ENCODE assay signal across 6 cellular contexts in genomic region chr19:49473501-49473867, GRCh38. TPM values are rescaled to one million over a fixed set of nuclear protein-coding genes. Genes with fewer than 3 reads are reported as not detected.
A peak's percentile ranks its signal among the peaks of the same experiment; 100 is the strongest.
DNase-seq lines count a peak whose midpoint lies in the region; ATAC-seq, FAIRE-seq and TF ChIP-seq lines count a peak whose summit lies in the region.
"Not testable (repeated sequence)": the region's sequence is repeated elsewhere in the genome, so short reads cannot be mapped to it uniquely, and the experiment has no call there.

No MANE protein-coding gene starts in this region.

- not testable (repeated sequence) for TF ChIP-seq CTCF in GM12865 (IDR thresholded peaks at IDR 0.05; ENCODE audit: insufficient read depth, low read depth, low read length, missing control alignments); GM12878 (IDR thresholded peaks at IDR 0.05 in 2 of 3, conservative IDR thresholded peaks at IDR 0.05 in 1 of 3; ENCODE audit: control insufficient read depth in 2 of 3, extremely low read depth in 1 of 3, insufficient read depth in 1 of 3, low read depth in 3 of 3, low read length in 3 of 3); heart right ventricle (IDR thresholded peaks at IDR 0.05); transverse colon (IDR thresholded peaks at IDR 0.05)

- TF ChIP-seq POLR2A in GM12878 (IDR thresholded peaks at IDR 0.05; ENCODE audit: low read depth, low read length); transverse colon (IDR thresholded peaks at IDR 0.05): not testable (repeated sequence)

- peak overlapping the region; percentile 60 for H2AK5ac ChIP-seq in neuronal stem cell (ENCODE audit: low read depth, low read length)

- not testable (repeated sequence) for H2BK120ac ChIP-seq in neuronal stem cell (ENCODE audit: low read depth, low read length)

- not testable (repeated sequence) for H4K91ac ChIP-seq in neuronal stem cell (ENCODE audit: low read depth, low read length, poor library complexity)

- H3K27me3 Mint-ChIP-seq in T-helper 1 cell treated with Interleukin-12 subunit alpha and Interleukin-12 subunit beta and Interleukin-4 antibody, amounts not matched to agents 30 μg/mL and 1 μg/mL, for 36 hours (ENCODE audit: low read depth), result not testable (repeated sequence)

- not testable (repeated sequence) for H3K4ac ChIP-seq in neuronal stem cell (ENCODE audit: low read length)

- H3K18ac ChIP-seq in neuronal stem cell (ENCODE audit: low read length), result peak overlapping the region; percentile 73

- BruUV-seq in GM12878 (replicated peaks; lab: Mats Ljungman, UMichigan), result not testable (repeated sequence)

- peak overlapping the region; percentile 95 for H3K27ac Mint-ChIP-seq in T-helper 1 cell treated with Interleukin-12 subunit alpha and Interleukin-12 subunit beta and Interleukin-4 antibody, amounts not matched to agents 30 μg/mL and 1 μg/mL, for 36 hours

- WGBS in GM12878 (ENCODE audit: insufficient coverage, insufficient replicate concordance, low lambda C conversion rate, missing lambda C conversion rate), result 60% methylated on average over 9 of the region's 9 CpGs
- WGBS in heart right ventricle, 2 donors, result 70 to 76% methylated on average over 9 of the region's 9 CpGs
- no CpG with 5 or more reads among the region's 9 CpGs for WGBS in neuronal stem cell (ENCODE audit: extremely low coverage in 2 of 2, insufficient read length in 2 of 2, insufficient replicate concordance in 1 of 2), 2 donors
- WGBS in transverse colon (ENCODE audit: low coverage in 1 of 2), 2 donors, result 0 to 70% methylated on average over 1 to 9 of the region's 9 CpGs

- not testable (repeated sequence) for TF ChIP-seq RAD21 in GM12878 (IDR thresholded peaks at IDR 0.05; ENCODE audit: insufficient read depth, low read depth, low read length)

- H3K4me1 Mint-ChIP-seq in T-helper 1 cell treated with Interleukin-12 subunit alpha and Interleukin-12 subunit beta and Interleukin-4 antibody, amounts not matched to agents 30 μg/mL and 1 μg/mL, for 36 hours (ENCODE audit: low read depth), result peaks cover 45% of the 10 kb centered on the region

- peak overlapping the region; percentile 67 for H3K4me3 ChIP-seq in GM12865 (ENCODE audit: low read depth, low read length)
- H3K4me3 ChIP-seq in GM12878, result peak overlapping the region; percentile 82; the same call in 1 of the 2 replicates
- H3K4me3 ChIP-seq in heart right ventricle, result peak overlapping the region in 9 of 10 donors; percentile 46 to 79 (median 69)
- H3K4me3 ChIP-seq in neuronal stem cell (ENCODE audit: low read length in 2 of 2), result not testable (repeated sequence)
- peak overlapping the region in 3 of 4 donors; percentile 68 to 81 (median 74) for H3K4me3 ChIP-seq in transverse colon

- DNase-seq in GM12865 (ENCODE audit: low read depth); GM12878 (ENCODE audit: low read depth, low spot score); heart right ventricle; neuronal stem cell (ENCODE audit: low spot score); transverse colon: not testable (repeated sequence)

- peak overlapping the region; percentile 61; the same call in 1 of the 2 replicates for H3K9ac ChIP-seq in GM12878 (ENCODE audit: control insufficient read depth, insufficient read depth, low read length)
- not testable (repeated sequence) for H3K9ac ChIP-seq in neuronal stem cell (ENCODE audit: low read depth, low read length, poor library complexity)

- peak overlapping the region; percentile 98 for H3K4me2 ChIP-seq in GM12878 (ENCODE audit: control insufficient read depth, insufficient read depth)
- H3K4me2 ChIP-seq in neuronal stem cell (ENCODE audit: insufficient read depth, low read length, poor library complexity, severe bottlenecking), result not testable (repeated sequence)

- POLR2A ChIA-PET in GM12878 (lab: Charles Lee), result interaction anchor here (0.6 to 6.2 kb wide), 3 partner anchors 21 to 209 kb away, joined by 3 to 81 read pairs (median 3); partner anchors contain the start of genes ALDH16A1 and PIH1D1

- not testable (repeated sequence) for H3K14ac ChIP-seq in neuronal stem cell (ENCODE audit: low read length)

- peaks cover 18% of the 10 kb centered on the region for H3K36me3 Mint-ChIP-seq in T-helper 1 cell treated with Interleukin-12 subunit alpha and Interleukin-12 subunit beta and Interleukin-4 antibody, amounts not matched to agents 30 μg/mL and 1 μg/mL, for 36 hours (ENCODE audit: low read depth)

- not testable (repeated sequence) for H3K27me3 ChIP-seq in GM12878 (replicated peaks in 1 of 2; ENCODE audit: control insufficient read depth in 2 of 2, insufficient read depth in 2 of 2, low read length in 1 of 2); heart right ventricle; neuronal stem cell (ENCODE audit: control insufficient read depth in 3 of 3, insufficient read depth in 3 of 3, low read depth in 1 of 3, low read length in 3 of 3); transverse colon

- SMC1A ChIA-PET in GM12878 (lab: Charles Lee; ENCODE audit: uncharacterized antibody, unreplicated experiment), result interaction anchor here (0.8 to 2.2 kb wide), 11 partner anchors 10 to 205 kb away, joined by 3 to 12 read pairs (median 3); partner anchors contain the start of genes PIH1D1 and RPS11

- H2BK5ac ChIP-seq in neuronal stem cell (ENCODE audit: low read length), result not testable (repeated sequence)

- H4K8ac ChIP-seq in neuronal stem cell (ENCODE audit: low read depth, low read length), result not testable (repeated sequence)

- intact Hi-C loops in GM12878 (cut with micrococcal nuclease; ENCODE audit: unreplicated experiment) (loop anchor here (2.0 to 5.0 kb wide), 2 partner anchors 73 to 141 kb away; no protein-coding TSS in a partner anchor), transverse colon (cut with DNase I; ENCODE audit: low total_unique reads) (loop anchor here (10.0 kb wide), 1 partner anchor 211 kb away; the partner anchor contains the start of gene ADM5)
- intact Hi-C loops in heart right ventricle (cut with DNase I), result not testable (repeated sequence)

- H4K20me1 ChIP-seq in GM12878 (ENCODE audit: control insufficient read depth, insufficient read depth), result not testable (repeated sequence)

- H3K79me2 ChIP-seq in GM12878 (ENCODE audit: control insufficient read depth, insufficient read depth, low read length), result not testable (repeated sequence)

- H3K36me3 ChIP-seq in GM12878 (ENCODE audit: control insufficient read depth in 2 of 2, insufficient read depth in 2 of 2, low read length in 1 of 2); transverse colon: not testable (repeated sequence)
- H3K36me3 ChIP-seq in heart right ventricle (peaks cover 0 to 19% (median 0%) of the 10 kb centered on the region in 9 donors), neuronal stem cell (replicated peaks in 1 of 2; ENCODE audit: control insufficient read depth in 2 of 2, insufficient read depth in 2 of 2, low read length in 2 of 2) (peaks cover 6 to 19% of the 10 kb centered on the region in 2 donors)

- not testable (repeated sequence) for TF ChIP-seq EP300 in GM12878 (IDR thresholded peaks at IDR 0.05; ENCODE audit: borderline replicate concordance in 1 of 2, control insufficient read depth in 1 of 2, low read depth in 2 of 2, low read length in 2 of 2); transverse colon (IDR thresholded peaks at IDR 0.05; ENCODE audit: low read depth)

- H3K23ac ChIP-seq in neuronal stem cell (ENCODE audit: low read depth, low read length, poor library complexity), result not testable (repeated sequence)

- ATAC-seq in GM12878, heart right ventricle: not testable (repeated sequence)

- RAD21 ChIA-PET in GM12878 (lab: Charles Lee; ENCODE audit: unreplicated experiment), result interaction anchor here (0.8 to 6.0 kb wide), 9 partner anchors 13 to 247 kb away, joined by 3 to 90 read pairs (median 5); partner anchors contain the start of genes ALDH16A1, PIH1D1 and RPL13A

- H2AFZ ChIP-seq in GM12878 (ENCODE audit: control insufficient read depth, low read depth, low read length), result peak overlapping the region; percentile 92
- not testable (repeated sequence) for H2AFZ ChIP-seq in neuronal stem cell (ENCODE audit: low read length)

- H2BK12ac ChIP-seq in neuronal stem cell (ENCODE audit: low read length), result not testable (repeated sequence)

- peak overlapping the region; percentile 30 for H2BK15ac ChIP-seq in neuronal stem cell (ENCODE audit: low read length)

- in situ Hi-C loops in GM12878 (cut with MboI); transverse colon (cut with MboI; ENCODE audit: low pct_ligation_motif_present in 1 of 4, low pct_unique_long_range_greater_than_20kb in 1 of 4, low sequenced_read_pairs in 3 of 4): not testable (repeated sequence)

- CTCF ChIA-PET in GM12878 (lab: Yijun Ruan, JAX), result interaction anchor here (0.6 to 5.9 kb wide), 39 partner anchors 10 to 375 kb away, joined by 3 to 68 read pairs (median 4); partner anchors contain the start of genes ALDH16A1, CD37, NOSIP and PIH1D1

- H3K27ac ChIP-seq in GM12878 (ENCODE audit: control insufficient read depth, insufficient read depth) (peak overlapping the region; percentile 66), heart right ventricle (peak overlapping the region; percentile 66 to 93 (median 92)), transverse colon (peak overlapping the region; percentile 83 to 89 (median 86))
- not testable (repeated sequence) for H3K27ac ChIP-seq in neuronal stem cell (replicated peaks; ENCODE audit: low read length)

- peaks cover 38% of the 10 kb centered on the region for H3K4me1 ChIP-seq in GM12878 (ENCODE audit: control insufficient read depth, insufficient read depth, low read length)
- peaks cover 6 to 45% (median 31%) of the 10 kb centered on the region in 9 donors for H3K4me1 ChIP-seq in heart right ventricle
- peaks cover 4 to 12% of the 10 kb centered on the region in 2 donors for H3K4me1 ChIP-seq in neuronal stem cell (ENCODE audit: control insufficient read depth in 2 of 2, insufficient read depth in 1 of 2, low read depth in 1 of 2, low read length in 2 of 2)
- H3K4me1 ChIP-seq in transverse colon, result peaks cover 8 to 35% (median 13%) of the 10 kb centered on the region in 4 donors

- not testable (repeated sequence) for H3K79me1 ChIP-seq in neuronal stem cell (ENCODE audit: low read depth, low read length)

- not testable (repeated sequence) for H3K9me3 ChIP-seq in GM12878 (replicated peaks; ENCODE audit: control insufficient read depth, insufficient read depth, low read length); heart right ventricle; neuronal stem cell (replicated peaks in 1 of 2; ENCODE audit: control insufficient read depth in 2 of 2, insufficient read depth in 1 of 2, low read depth in 1 of 2, low read length in 2 of 2); transverse colon

- not testable (repeated sequence) for H3K9me3 Mint-ChIP-seq in T-helper 1 cell treated with Interleukin-12 subunit alpha and Interleukin-12 subunit beta and Interleukin-4 antibody, amounts not matched to agents 30 μg/mL and 1 μg/mL, for 36 hours

- peak overlapping the region; percentile 99 for H3K4me3 Mint-ChIP-seq in T-helper 1 cell treated with Interleukin-12 subunit alpha and Interleukin-12 subunit beta and Interleukin-4 antibody, amounts not matched to agents 30 μg/mL and 1 μg/mL, for 36 hours

- not testable (repeated sequence) for FAIRE-seq in GM12878 (lab: Jason Lieb, UNC)

RNA-seq across cellular contexts. Expression of gene FLT3LG, which starts 0.5 kb away (rescaled TPM):
- 1.4 and 4.0 TPM in 2 replicates for total RNA-seq in GM12878 (2013; cell fraction: nucleolus; rRNA removed)
- 3.7 and 4.1 TPM in 2 replicates for total RNA-seq in GM12878 (2014; rRNA removed)
- total RNA-seq in GM12878 (2014; rRNA removed; fragmentation: Illumina TruSeq; extraction: Trizol), result 3.9 and 4.6 TPM in 2 replicates
- 9.5 and 10.3 TPM in 2 replicates for total RNA-seq in GM12878 (2021)
- 3.2 TPM for polyA plus RNA-seq in GM12878 (2011; ENCODE audit: low read depth)
- 1.3 and 3.0 TPM in 2 replicates for polyA plus RNA-seq in GM12878 (2011; rRNA removed)
- polyA plus RNA-seq in GM12878 (2011; cell fraction: cytosol; rRNA removed), result 3.7 and 5.9 TPM in 2 replicates
- 10.9 and 11.9 TPM in 2 replicates for polyA plus RNA-seq in GM12878 (2011; cell fraction: nucleus; rRNA removed)
- 7.2 and 8.7 TPM in 2 replicates for polyA plus RNA-seq in GM12878 (2012)
- 0.51 and 2.8 TPM in 2 replicates for polyA plus RNA-seq in GM12878 (2014; fragmentation: Illumina TruSeq; extraction: Trizol)
- polyA plus RNA-seq in GM12878 (2014; fragmentation: Nextera tagmentation; extraction: Ambion mirVana), result 1 to 10 TPM in 1 of 2 experiments, under 1 TPM in 1; 0.68 to 1.6 TPM
- 11.9 and 13.9 TPM in 2 replicates for polyA plus RNA-seq in GM12878 (2014; rRNA removed)
- 10 to 100 TPM; 10.1 to 13.1 TPM for polyA plus RNA-seq in GM12878 (2016; fragmentation: Nextera tagmentation; extraction: Ambion mirVana)
- 1.3 TPM in 1 of 2 replicates, not detected in the other for polyA minus RNA-seq in GM12878 (2011; rRNA and poly(A)+ RNA removed)
- 1.6 and 4.5 TPM in 2 replicates for polyA minus RNA-seq in GM12878 (2011; cell fraction: cytosol; rRNA and poly(A)+ RNA removed)
- polyA minus RNA-seq in GM12878 (2011; cell fraction: nucleus; rRNA and poly(A)+ RNA removed), result 1.3 and 3.2 TPM in 2 replicates
- total RNA-seq in heart right ventricle, result 10 to 100 TPM in 1 of 10 donors, 1 to 10 TPM in 9; 1.6 to 14.8 (median 3.1) TPM
- polyA plus RNA-seq in heart right ventricle, result 10 to 100 TPM in 1 of 2 donors, 1 to 10 TPM in 1; 4.2 to 14.0 TPM
- polyA plus RNA-seq in neuronal stem cell (2013, experiment 1 of 2), result 2.0 TPM
- polyA plus RNA-seq in neuronal stem cell (2013, experiment 2 of 2), result 2.1 TPM
- total RNA-seq in transverse colon, result 1 to 10 TPM in 2 of 4 donors, under 1 TPM in 1, not detected in 1; 1.00 to 4.0 (median 3.2) TPM

RNA-seq across cellular contexts. Expression of gene RPL13A, which starts 13.9 kb away (rescaled TPM):
- 421 and 437 TPM in 2 replicates for total RNA-seq in GM12878 (2013; cell fraction: nucleolus; rRNA removed)
- 6,558 and 7,287 TPM in 2 replicates for total RNA-seq in GM12878 (2014; rRNA removed)
- total RNA-seq in GM12878 (2014; rRNA removed; fragmentation: Illumina TruSeq; extraction: Trizol), result 3,471 and 3,692 TPM in 2 replicates
- total RNA-seq in GM12878 (2021), result 5,103 and 5,273 TPM in 2 replicates
- polyA plus RNA-seq in GM12878 (2011; ENCODE audit: low read depth), result 1,623 TPM
- polyA plus RNA-seq in GM12878 (2011; rRNA removed), result 2,172 and 3,936 TPM in 2 replicates
- 3,618 and 5,003 TPM in 2 replicates for polyA plus RNA-seq in GM12878 (2011; cell fraction: cytosol; rRNA removed)
- polyA plus RNA-seq in GM12878 (2011; cell fraction: nucleus; rRNA removed), result 2,479 and 2,850 TPM in 2 replicates
- 5,924 and 8,191 TPM in 2 replicates for polyA plus RNA-seq in GM12878 (2012)
- 1,413 and 3,666 TPM in 2 replicates for polyA plus RNA-seq in GM12878 (2014; fragmentation: Illumina TruSeq; extraction: Trizol)
- 1,000 to 10,000 TPM; 4,595 to 5,196 TPM for polyA plus RNA-seq in GM12878 (2014; fragmentation: Nextera tagmentation; extraction: Ambion mirVana)
- 7,317 and 8,961 TPM in 2 replicates for polyA plus RNA-seq in GM12878 (2014; rRNA removed)
- polyA plus RNA-seq in GM12878 (2016; fragmentation: Nextera tagmentation; extraction: Ambion mirVana), result 1,000 to 10,000 TPM; 1,426 to 1,490 TPM
- 683 and 1,722 TPM in 2 replicates for polyA minus RNA-seq in GM12878 (2011; rRNA and poly(A)+ RNA removed)
- 792 and 811 TPM in 2 replicates for polyA minus RNA-seq in GM12878 (2011; cell fraction: cytosol; rRNA and poly(A)+ RNA removed)
- polyA minus RNA-seq in GM12878 (2011; cell fraction: nucleus; rRNA and poly(A)+ RNA removed), result 1,676 and 2,148 TPM in 2 replicates
- 1,000 to 10,000 TPM; 1,171 to 1,844 (median 1,328) TPM for total RNA-seq in heart right ventricle
- 1,000 to 10,000 TPM; 1,376 to 2,740 TPM for polyA plus RNA-seq in heart right ventricle
- polyA plus RNA-seq in neuronal stem cell (2013, experiment 1 of 2), result 6,856 TPM
- 6,819 TPM for polyA plus RNA-seq in neuronal stem cell (2013, experiment 2 of 2)
- total RNA-seq in transverse colon, result 1,000 to 10,000 TPM; 1,219 to 2,956 (median 2,884) TPM

RNA-seq across cellular contexts. Expression of gene ALDH16A1, which starts 20.5 kb away (rescaled TPM):
- 4.5 and 6.6 TPM in 2 replicates for total RNA-seq in GM12878 (2013; cell fraction: nucleolus; rRNA removed)
- 31.9 and 46.3 TPM in 2 replicates for total RNA-seq in GM12878 (2014; rRNA removed)
- 8.7 and 9.5 TPM in 2 replicates for total RNA-seq in GM12878 (2014; rRNA removed; fragmentation: Illumina TruSeq; extraction: Trizol)
- total RNA-seq in GM12878 (2021), result 43.6 and 49.3 TPM in 2 replicates
- polyA plus RNA-seq in GM12878 (2011; ENCODE audit: low read depth), result 3.7 TPM
- polyA plus RNA-seq in GM12878 (2011; rRNA removed), result 3.1 and 6.4 TPM in 2 replicates
- 15.2 and 32.2 TPM in 2 replicates for polyA plus RNA-seq in GM12878 (2011; cell fraction: cytosol; rRNA removed)
- 43.0 and 85.9 TPM in 2 replicates for polyA plus RNA-seq in GM12878 (2011; cell fraction: nucleus; rRNA removed)
- polyA plus RNA-seq in GM12878 (2012), result 17.2 and 17.4 TPM in 2 replicates
- polyA plus RNA-seq in GM12878 (2014; fragmentation: Illumina TruSeq; extraction: Trizol), result 0.43 and 1.7 TPM in 2 replicates
- polyA plus RNA-seq in GM12878 (2014; fragmentation: Nextera tagmentation; extraction: Ambion mirVana), result 1 to 10 TPM; 4.5 to 6.2 TPM
- polyA plus RNA-seq in GM12878 (2014; rRNA removed), result 31.0 and 41.4 TPM in 2 replicates
- polyA plus RNA-seq in GM12878 (2016; fragmentation: Nextera tagmentation; extraction: Ambion mirVana), result 10 to 100 TPM; 26.8 to 40.0 TPM
- 9.9 and 22.0 TPM in 2 replicates for polyA minus RNA-seq in GM12878 (2011; rRNA and poly(A)+ RNA removed)
- polyA minus RNA-seq in GM12878 (2011; cell fraction: cytosol; rRNA and poly(A)+ RNA removed), result 14.5 and 17.4 TPM in 2 replicates
- 4.1 and 11.7 TPM in 2 replicates for polyA minus RNA-seq in GM12878 (2011; cell fraction: nucleus; rRNA and poly(A)+ RNA removed)
- 10 to 100 TPM in 3 of 10 donors, 1 to 10 TPM in 7; 4.4 to 14.9 (median 7.4) TPM for total RNA-seq in heart right ventricle
- 10 to 100 TPM; 17.8 to 19.9 TPM for polyA plus RNA-seq in heart right ventricle
- 10.8 TPM for polyA plus RNA-seq in neuronal stem cell (2013, experiment 1 of 2)
- 11.4 TPM for polyA plus RNA-seq in neuronal stem cell (2013, experiment 2 of 2)
- total RNA-seq in transverse colon, result 100 to 1,000 TPM in 1 of 4 donors, 10 to 100 TPM in 3; 24.3 to 465 (median 43.1) TPM

RNA-seq across cellular contexts. Expression of gene PIH1D1, which starts 21.9 kb away (rescaled TPM):
- 88.2 and 95.3 TPM in 2 replicates for total RNA-seq in GM12878 (2013; cell fraction: nucleolus; rRNA removed)
- total RNA-seq in GM12878 (2014; rRNA removed), result 130 and 137 TPM in 2 replicates
- total RNA-seq in GM12878 (2014; rRNA removed; fragmentation: Illumina TruSeq; extraction: Trizol), result 83.8 and 84.3 TPM in 2 replicates
- 112 and 117 TPM in 2 replicates for total RNA-seq in GM12878 (2021)
- polyA plus RNA-seq in GM12878 (2011; ENCODE audit: low read depth), result 102 TPM
- polyA plus RNA-seq in GM12878 (2011; rRNA removed), result 84.6 and 95.3 TPM in 2 replicates
- polyA plus RNA-seq in GM12878 (2011; cell fraction: cytosol; rRNA removed), result 120 and 130 TPM in 2 replicates
- 210 and 249 TPM in 2 replicates for polyA plus RNA-seq in GM12878 (2011; cell fraction: nucleus; rRNA removed)
- polyA plus RNA-seq in GM12878 (2012), result 95.7 and 98.1 TPM in 2 replicates
- 40.6 and 73.6 TPM in 2 replicates for polyA plus RNA-seq in GM12878 (2014; fragmentation: Illumina TruSeq; extraction: Trizol)
- 10 to 100 TPM; 16.1 to 39.9 TPM for polyA plus RNA-seq in GM12878 (2014; fragmentation: Nextera tagmentation; extraction: Ambion mirVana)
- 122 and 123 TPM in 2 replicates for polyA plus RNA-seq in GM12878 (2014; rRNA removed)
- polyA plus RNA-seq in GM12878 (2016; fragmentation: Nextera tagmentation; extraction: Ambion mirVana), result 100 to 1,000 TPM; 141 to 153 TPM
- 67.4 and 81.0 TPM in 2 replicates for polyA minus RNA-seq in GM12878 (2011; rRNA and poly(A)+ RNA removed)
- polyA minus RNA-seq in GM12878 (2011; cell fraction: cytosol; rRNA and poly(A)+ RNA removed), result 32.1 and 32.7 TPM in 2 replicates
- polyA minus RNA-seq in GM12878 (2011; cell fraction: nucleus; rRNA and poly(A)+ RNA removed), result 29.9 and 44.2 TPM in 2 replicates
- 10 to 100 TPM; 15.7 to 42.1 (median 25.7) TPM for total RNA-seq in heart right ventricle
- 10 to 100 TPM; 32.5 to 60.0 TPM for polyA plus RNA-seq in heart right ventricle
- 94.4 TPM for polyA plus RNA-seq in neuronal stem cell (2013, experiment 1 of 2)
- 94.2 TPM for polyA plus RNA-seq in neuronal stem cell (2013, experiment 2 of 2)
- total RNA-seq in transverse colon, result 100 to 1,000 TPM in 1 of 4 donors, 10 to 100 TPM in 3; 52.7 to 105 (median 90.4) TPM

RNA-seq across cellular contexts. Expression of gene RPS11, which starts 22.8 kb away (rescaled TPM):
- total RNA-seq in GM12878 (2013; cell fraction: nucleolus; rRNA removed), result 652 and 681 TPM in 2 replicates
- total RNA-seq in GM12878 (2014; rRNA removed) (4,375 and 4,445 TPM in 2 replicates), GM12878 (2014; rRNA removed; fragmentation: Illumina TruSeq; extraction: Trizol) (5,436 and 5,566 TPM in 2 replicates), GM12878 (2021) (2,768 and 2,873 TPM in 2 replicates), heart right ventricle (1,000 to 10,000 TPM in 4 of 10 donors, 100 to 1,000 TPM in 6; 739 to 1,152 (median 854) TPM), transverse colon (1,000 to 10,000 TPM; 1,601 to 4,774 (median 2,823) TPM)
- polyA plus RNA-seq in GM12878 (2011; ENCODE audit: low read depth), result 7,313 TPM
- polyA plus RNA-seq in GM12878 (2011; rRNA removed) (2,519 and 3,846 TPM in 2 replicates), GM12878 (2014; fragmentation: Illumina TruSeq; extraction: Trizol) (9,872 and 11,122 TPM in 2 replicates), GM12878 (2014; fragmentation: Nextera tagmentation; extraction: Ambion mirVana) (1,000 to 10,000 TPM; 4,277 to 4,566 TPM), GM12878 (2014; rRNA removed) (5,188 and 5,232 TPM in 2 replicates), GM12878 (2016; fragmentation: Nextera tagmentation; extraction: Ambion mirVana) (1,000 to 10,000 TPM; 1,714 to 1,771 TPM), heart right ventricle (1,000 to 10,000 TPM; 2,102 to 3,642 TPM)
- polyA plus RNA-seq in GM12878 (2011; cell fraction: cytosol; rRNA removed), result 5,437 and 7,191 TPM in 2 replicates
- 1,670 and 1,694 TPM in 2 replicates for polyA plus RNA-seq in GM12878 (2011; cell fraction: nucleus; rRNA removed)
- 5,725 and 6,770 TPM in 2 replicates for polyA plus RNA-seq in GM12878 (2012)
- polyA minus RNA-seq in GM12878 (2011; rRNA and poly(A)+ RNA removed), result 1,409 and 1,631 TPM in 2 replicates
- 519 and 537 TPM in 2 replicates for polyA minus RNA-seq in GM12878 (2011; cell fraction: cytosol; rRNA and poly(A)+ RNA removed)
- polyA minus RNA-seq in GM12878 (2011; cell fraction: nucleus; rRNA and poly(A)+ RNA removed), result 175 and 221 TPM in 2 replicates
- 5,708 TPM for polyA plus RNA-seq in neuronal stem cell (2013, experiment 1 of 2)
- polyA plus RNA-seq in neuronal stem cell (2013, experiment 2 of 2), result 5,584 TPM
